Comparison of ENCODE assay signal across 16 cellular contexts in the genomic region with DNA sequence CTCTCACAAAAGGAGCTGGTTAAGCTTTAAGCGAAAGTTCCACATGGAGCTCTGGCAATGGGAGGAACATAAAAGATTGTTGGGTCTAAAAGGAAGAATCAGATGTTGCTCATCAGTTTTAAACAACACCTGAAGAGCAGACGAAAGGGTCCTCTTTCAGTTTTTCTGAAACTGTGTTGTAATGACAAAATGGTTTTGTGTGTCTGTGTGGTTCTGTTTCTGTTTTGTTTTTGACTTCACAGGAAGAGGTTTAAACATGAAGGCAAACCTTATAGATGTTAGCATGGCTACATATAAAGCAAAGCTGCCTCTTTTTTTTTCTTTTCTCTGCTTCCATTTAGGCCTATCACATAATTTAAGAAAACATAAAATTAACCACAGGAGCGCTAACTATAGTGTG.
A peak's percentile ranks its signal among the peaks of the same experiment; 100 is the strongest.
DNase-seq lines count a peak whose midpoint lies in the region; ATAC-seq and TF ChIP-seq lines count a peak whose summit lies in the region.
"Had no signal": no experiment of that assay in that cellular context is flagged by ENCODE, and none has a peak within 500 bp of the region (broad histone marks: within the 10 kb centered on the region; RNA-seq: fewer than 3 reads in every experiment).

No MANE protein-coding gene starts in this region.

- DNase-seq in MM.1S (peak; percentile 69), natural killer cell (no peak), kidney glomerular epithelial cell (lab: John Stamatoyannopoulos, UW) (no peak), KG1 (lab: John Stamatoyannopoulos, UW) (no peak), dermis blood vessel endothelial cell (no peak)
- DNase-seq in activated CD4-positive, alpha-beta T cell treated with anti-CD3 and anti-CD28 coated beads for 1 hour: no peak
- DNase-seq: C1 segment of cervical spinal cord; CD4-positive, alpha-beta T cell; DMS153; DMS79 treated with DMSO at 0.1 percent for 48 hours; EL; GOT3; H9 had no signal

- H3K9ac ChIP-seq in MM.1S (ENCODE audit: low read length): no peak overlapping the region; the same call in 1 of the 2 replicates

- intact Hi-C loops in natural killer cell (cut with micrococcal nuclease): no loop called here

- no peaks in the 10 kb centered on the region for H3K36me3 Mint-ChIP-seq in natural killer cell
- H3K36me3 Mint-ChIP-seq: IgD-negative memory B cell had no signal

- H4K20me1 ChIP-seq in MM.1S (ENCODE audit: insufficient read depth, low read length): no peaks in the 10 kb centered on the region

- TF ChIP-seq CTCF in MM.1S (IDR thresholded peaks at IDR 0.05; ENCODE audit: low read length) (no peak), natural killer cell (IDR thresholded peaks at IDR 0.05) (no peak)

- H3K4me1 Mint-ChIP-seq in natural killer cell: peaks cover 5 to 7% of the 10 kb centered on the region in 2 donors
- H3K4me1 Mint-ChIP-seq: B cell, IgD-negative memory B cell had no signal

- peak overlapping the region; percentile 36; the same call in 1 of the 2 replicates for H3K27ac ChIP-seq in MM.1S (ENCODE audit: low read length)

- H3F3A ChIP-seq in MM.1S (ENCODE audit: insufficient read depth, low read length): peaks cover 4% of the 10 kb centered on the region

- no peak overlapping the region for H3K4me3 Mint-ChIP-seq in natural killer cell
- H3K4me3 Mint-ChIP-seq: B cell; CD4-positive, alpha-beta T cell; H9; IgD-negative memory B cell had no signal

- no peaks in the 10 kb centered on the region for H3K9me2 ChIP-seq in MM.1S (replicated peaks; ENCODE audit: insufficient read depth, low read length)

- H3K27ac Mint-ChIP-seq in natural killer cell: peak overlapping the region; percentile 61 to 63
- H3K27ac Mint-ChIP-seq: B cell; CD4-positive, alpha-beta T cell; H9; IgD-negative memory B cell had no signal

- no peaks in the 10 kb centered on the region for H3K27me3 ChIP-seq in MM.1S (replicated peaks; ENCODE audit: insufficient read depth, low read length)

- H3K9me3 ChIP-seq in MM.1S (replicated peaks; ENCODE audit: insufficient read depth, low read length): no peaks in the 10 kb centered on the region

- peak; percentile 73 for ATAC-seq in GM18867 (IDR thresholded peaks at IDR 0.05; ENCODE audit: unreplicated experiment)
- peak in 1 of 3 donors; percentile 24 for ATAC-seq in natural killer cell

- H3K9me3 Mint-ChIP-seq in natural killer cell: peaks cover 0 to 3% of the 10 kb centered on the region in 2 donors
- H3K9me3 Mint-ChIP-seq: CD4-positive, alpha-beta T cell; H9 had no signal

- peak overlapping the region; percentile 43; the same call in 1 of the 2 replicates for H2AFZ ChIP-seq in MM.1S (ENCODE audit: low read length)

- H3K79me2 ChIP-seq in MM.1S (ENCODE audit: low read length): no peaks in the 10 kb centered on the region

- no peaks in the 10 kb centered on the region for H3K36me3 ChIP-seq in MM.1S (replicated peaks; ENCODE audit: insufficient read depth, low read length)

- peak overlapping the region; percentile 36 for H3K4me3 ChIP-seq in MM.1S (ENCODE audit: low read length)

- no peaks in the 10 kb centered on the region for H3K27me3 Mint-ChIP-seq in natural killer cell (ENCODE audit: low read depth in 2 of 2)
- H3K27me3 Mint-ChIP-seq: B cell; CD4-positive, alpha-beta T cell; IgD-negative memory B cell had no signal

- H3K4me2 ChIP-seq in MM.1S (ENCODE audit: low read depth, low read length): peak overlapping the region; percentile 59

- H3K4me1 ChIP-seq in MM.1S (ENCODE audit: low read length): 0 out of 2 replicates have a peak, but pooled peaks cover 16% of the 10 kb centered on the region
